8 cellular contexts compared by ENCODE assay signal in the genomic region with DNA sequence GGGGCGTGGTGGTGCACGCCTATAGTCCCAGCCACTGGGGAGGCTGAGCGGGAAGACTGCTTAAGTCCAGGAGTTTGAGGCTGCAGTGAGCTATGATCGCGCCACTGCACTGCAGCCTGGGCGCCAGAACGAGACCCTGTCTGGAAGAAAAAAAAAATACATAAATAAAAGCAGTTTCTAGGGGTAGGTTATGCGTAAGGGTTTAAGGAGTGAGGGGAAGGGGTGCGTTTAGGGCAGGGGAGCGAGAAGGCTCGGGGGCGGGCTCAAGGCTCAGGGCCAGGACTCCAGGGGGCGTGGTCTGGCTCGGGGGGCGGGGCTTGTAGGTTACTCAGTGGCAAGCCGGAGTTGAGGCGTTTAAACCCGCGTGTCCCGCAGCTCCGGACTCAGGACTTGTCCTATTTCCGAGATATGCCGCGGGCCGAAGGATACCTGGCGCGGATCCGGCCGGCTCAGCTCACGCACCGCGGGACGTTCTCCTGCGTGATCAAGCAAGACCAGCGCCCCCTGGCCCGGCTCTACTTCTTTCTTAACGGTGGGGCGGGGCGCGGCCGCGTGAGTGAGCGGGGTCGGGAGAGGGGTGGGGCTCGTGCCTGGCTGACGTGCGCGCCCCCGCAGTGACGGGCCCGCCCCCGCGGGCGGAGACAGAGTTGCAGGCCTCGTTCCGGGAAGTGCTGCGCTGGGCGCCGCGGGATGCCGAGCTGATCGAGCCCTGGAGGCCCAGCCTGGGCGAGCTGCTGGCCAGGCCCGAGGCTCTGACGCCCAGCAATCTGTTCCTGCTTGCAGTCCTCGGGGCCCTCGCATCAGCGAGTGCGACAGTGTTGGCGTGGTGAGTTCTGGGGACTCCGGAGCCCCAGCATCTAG. TPM values are rescaled to one million over a fixed set of nuclear protein-coding genes. Genes with fewer than 3 reads are reported as not detected.
DNase-seq lines count a peak whose midpoint lies in the region; ATAC-seq and TF ChIP-seq lines count a peak whose summit lies in the region.

No MANE protein-coding gene starts in this region.

- H3K4me3 Mint-ChIP-seq in activated T-helper 2 cell treated with anti-CD3 and anti-CD28 coated beads, Interferon-gamma antibody, Interleukin-2, Interleukin-4, amounts not matched to agents 10 μg/mL and 5 μg/mL and 100 μg/mL, durations not matched to agents 14 hours and 24 hours and 36 hours (ENCODE audit: low read depth), result peak overlapping the region; percentile 89
- peak overlapping the region; percentile 80 to 86 (median 85) for H3K4me3 Mint-ChIP-seq in nephron

- peaks cover 18% of the 10 kb centered on the region for H3K4me1 Mint-ChIP-seq in activated T-helper 2 cell treated with anti-CD3 and anti-CD28 coated beads, Interferon-gamma antibody, Interleukin-2, Interleukin-4, amounts not matched to agents 10 μg/mL and 5 μg/mL and 100 μg/mL, durations not matched to agents 14 hours and 24 hours and 36 hours (ENCODE audit: low read depth)
- H3K4me1 Mint-ChIP-seq in nephron, result peaks cover 45% of the 10 kb centered on the region

- H3K27me3 Mint-ChIP-seq in activated T-helper 2 cell treated with anti-CD3 and anti-CD28 coated beads, Interferon-gamma antibody, Interleukin-2, Interleukin-4, amounts not matched to agents 10 μg/mL and 5 μg/mL and 100 μg/mL, durations not matched to agents 14 hours and 24 hours and 36 hours (ENCODE audit: low read depth), result peaks cover 6% of the 10 kb centered on the region
- peaks cover 4% of the 10 kb centered on the region for H3K27me3 Mint-ChIP-seq in nephron (ENCODE audit: low read depth)

- peak; percentile 96 for ATAC-seq in GM19467 (IDR thresholded peaks at IDR 0.05; ENCODE audit: unreplicated experiment)

- intact Hi-C loops in activated T-helper 2 cell treated with anti-CD3 and anti-CD28 coated beads, Interferon-gamma antibody, Interleukin-2, Interleukin-4, amounts not matched to agents 10 μg/mL and 5 μg/mL and 100 μg/mL, durations not matched to agents 14 hours and 24 hours and 36 hours (cut with micrococcal nuclease), result no loop called here

- peak; percentile 27 to 54 (median 29) for TF ChIP-seq CTCF in nephron (IDR thresholded peaks at IDR 0.05; ENCODE audit: unreplicated experiment in 3 of 3)

- DNase-seq in CMK (ENCODE audit: low read depth), result peak; percentile 95
- peak; percentile 72 for DNase-seq in HT1080 (ENCODE audit: low read depth)
- peak; percentile 90 for DNase-seq in RPMI7951 (ENCODE audit: low read depth)
- DNase-seq in activated T-helper 2 cell treated with anti-CD3 and anti-CD28 coated beads, Interferon-gamma antibody, Interleukin-2, Interleukin-4, amounts not matched to agents 10 μg/mL and 5 μg/mL and 100 μg/mL, durations not matched to agents 14 hours and 24 hours and 36 hours (ENCODE audit: low spot score), result peak; percentile 94
- DNase-seq in fibroblast of peridontal ligament (ENCODE audit: extremely low read depth), result peak; percentile 85
- DNase-seq in stimulated activated naive CD4-positive, alpha-beta T cell treated with Interleukin-2 at 50 U/mL for 16 hours (lab: John Stamatoyannopoulos, UW), result peak; percentile 96

- H3K9me3 Mint-ChIP-seq in activated T-helper 2 cell treated with anti-CD3 and anti-CD28 coated beads, Interferon-gamma antibody, Interleukin-2, Interleukin-4, amounts not matched to agents 10 μg/mL and 5 μg/mL and 100 μg/mL, durations not matched to agents 14 hours and 24 hours and 36 hours, result no peaks in the 10 kb centered on the region
- no peaks in the 10 kb centered on the region for H3K9me3 Mint-ChIP-seq in nephron

- peak overlapping the region; percentile 84 for H3K27ac Mint-ChIP-seq in activated T-helper 2 cell treated with anti-CD3 and anti-CD28 coated beads, Interferon-gamma antibody, Interleukin-2, Interleukin-4, amounts not matched to agents 10 μg/mL and 5 μg/mL and 100 μg/mL, durations not matched to agents 14 hours and 24 hours and 36 hours
- peak overlapping the region; percentile 72 to 90 (median 87) for H3K27ac Mint-ChIP-seq in nephron

- peaks cover 25% of the 10 kb centered on the region for H3K36me3 Mint-ChIP-seq in activated T-helper 2 cell treated with anti-CD3 and anti-CD28 coated beads, Interferon-gamma antibody, Interleukin-2, Interleukin-4, amounts not matched to agents 10 μg/mL and 5 μg/mL and 100 μg/mL, durations not matched to agents 14 hours and 24 hours and 36 hours (ENCODE audit: low read depth)
- H3K36me3 Mint-ChIP-seq in nephron (ENCODE audit: low read depth), result peaks cover 69% of the 10 kb centered on the region

RNA-seq across cellular contexts. Expression of gene SPACA6, which starts 10.8 kb away (rescaled TPM):
- total RNA-seq in HT1080 (2014; rRNA removed; shearing (Covaris generic)), result 6.5 and 9.1 TPM in 2 replicates
- polyA plus RNA-seq in HT1080 (2015; cell fraction: cytosol; rRNA removed), result 3.9 and 9.9 TPM in 2 replicates
- polyA plus RNA-seq in HT1080 (2015; cell fraction: nucleus; rRNA removed), result 42.7 and 53.8 TPM in 2 replicates
- 13.6 and 15.4 TPM in 2 replicates for total RNA-seq in RPMI7951 (2014; rRNA removed; shearing (Covaris generic))
- total RNA-seq in activated T-helper 2 cell treated with anti-CD3 and anti-CD28 coated beads, Interferon-gamma antibody, Interleukin-2, Interleukin-4, amounts not matched to agents 10 μg/mL and 5 μg/mL and 100 μg/mL, durations not matched to agents 14 hours and 24 hours and 36 hours, result 6.7 and 10.9 TPM in 2 replicates

RNA-seq across cellular contexts. Expression of gene HAS1, which starts 19.9 kb away (rescaled TPM):
- not detected in 2 replicates for total RNA-seq in HT1080 (2014; rRNA removed; shearing (Covaris generic))
- polyA plus RNA-seq in HT1080 (2015; cell fraction: cytosol; rRNA removed), result not detected in 2 replicates
- polyA plus RNA-seq in HT1080 (2015; cell fraction: nucleus; rRNA removed), result not detected in 2 replicates
- 0.12 and 1.4 TPM in 2 replicates for total RNA-seq in RPMI7951 (2014; rRNA removed; shearing (Covaris generic))
- total RNA-seq in activated T-helper 2 cell treated with anti-CD3 and anti-CD28 coated beads, Interferon-gamma antibody, Interleukin-2, Interleukin-4, amounts not matched to agents 10 μg/mL and 5 μg/mL and 100 μg/mL, durations not matched to agents 14 hours and 24 hours and 36 hours, result not detected in 2 replicates

RNA-seq across cellular contexts. Expression of gene FPR1, which starts 47.8 kb away (rescaled TPM):
- 0.57 and 0.98 TPM in 2 replicates for total RNA-seq in HT1080 (2014; rRNA removed; shearing (Covaris generic))
- polyA plus RNA-seq in HT1080 (2015; cell fraction: cytosol; rRNA removed), result 0.43 and 2.0 TPM in 2 replicates
- polyA plus RNA-seq in HT1080 (2015; cell fraction: nucleus; rRNA removed), result 1.2 and 1.5 TPM in 2 replicates
- 9.4 and 13.2 TPM in 2 replicates for total RNA-seq in RPMI7951 (2014; rRNA removed; shearing (Covaris generic))
- not detected in 2 replicates for total RNA-seq in activated T-helper 2 cell treated with anti-CD3 and anti-CD28 coated beads, Interferon-gamma antibody, Interleukin-2, Interleukin-4, amounts not matched to agents 10 μg/mL and 5 μg/mL and 100 μg/mL, durations not matched to agents 14 hours and 24 hours and 36 hours

RNA-seq across cellular contexts. Expression of gene FPR2, which starts 57.1 kb away (rescaled TPM):
- total RNA-seq in HT1080 (2014; rRNA removed; shearing (Covaris generic)), result 0.05 TPM in 1 of 2 replicates, not detected in the other
- not detected in 2 replicates for polyA plus RNA-seq in HT1080 (2015; cell fraction: cytosol; rRNA removed)
- 0.11 TPM in 1 of 2 replicates, not detected in the other for polyA plus RNA-seq in HT1080 (2015; cell fraction: nucleus; rRNA removed)
- 8.1 and 8.4 TPM in 2 replicates for total RNA-seq in RPMI7951 (2014; rRNA removed; shearing (Covaris generic))
- total RNA-seq in activated T-helper 2 cell treated with anti-CD3 and anti-CD28 coated beads, Interferon-gamma antibody, Interleukin-2, Interleukin-4, amounts not matched to agents 10 μg/mL and 5 μg/mL and 100 μg/mL, durations not matched to agents 14 hours and 24 hours and 36 hours, result not detected in 2 replicates

RNA-seq across cellular contexts. Expression of gene SIGLEC14, which starts 57.3 kb away (rescaled TPM):
- 1.4 and 1.8 TPM in 2 replicates for total RNA-seq in HT1080 (2014; rRNA removed; shearing (Covaris generic))
- polyA plus RNA-seq in HT1080 (2015; cell fraction: cytosol; rRNA removed), result 0.50 and 0.90 TPM in 2 replicates
- 0.12 and 0.45 TPM in 2 replicates for polyA plus RNA-seq in HT1080 (2015; cell fraction: nucleus; rRNA removed)
- not detected in 2 replicates for total RNA-seq in RPMI7951 (2014; rRNA removed; shearing (Covaris generic))
- 0.34 TPM in 1 of 2 replicates, not detected in the other for total RNA-seq in activated T-helper 2 cell treated with anti-CD3 and anti-CD28 coated beads, Interferon-gamma antibody, Interleukin-2, Interleukin-4, amounts not matched to agents 10 μg/mL and 5 μg/mL and 100 μg/mL, durations not matched to agents 14 hours and 24 hours and 36 hours

Comparison
In these comparisons a context has a peak if more than half of its experiments do, and no peak if none do; other contexts are left out.
1. Peak in every context shown above with its lines: DNase-seq and ATAC-seq.